ENCODE assay signal across 12 cellular contexts in the genomic region with DNA sequence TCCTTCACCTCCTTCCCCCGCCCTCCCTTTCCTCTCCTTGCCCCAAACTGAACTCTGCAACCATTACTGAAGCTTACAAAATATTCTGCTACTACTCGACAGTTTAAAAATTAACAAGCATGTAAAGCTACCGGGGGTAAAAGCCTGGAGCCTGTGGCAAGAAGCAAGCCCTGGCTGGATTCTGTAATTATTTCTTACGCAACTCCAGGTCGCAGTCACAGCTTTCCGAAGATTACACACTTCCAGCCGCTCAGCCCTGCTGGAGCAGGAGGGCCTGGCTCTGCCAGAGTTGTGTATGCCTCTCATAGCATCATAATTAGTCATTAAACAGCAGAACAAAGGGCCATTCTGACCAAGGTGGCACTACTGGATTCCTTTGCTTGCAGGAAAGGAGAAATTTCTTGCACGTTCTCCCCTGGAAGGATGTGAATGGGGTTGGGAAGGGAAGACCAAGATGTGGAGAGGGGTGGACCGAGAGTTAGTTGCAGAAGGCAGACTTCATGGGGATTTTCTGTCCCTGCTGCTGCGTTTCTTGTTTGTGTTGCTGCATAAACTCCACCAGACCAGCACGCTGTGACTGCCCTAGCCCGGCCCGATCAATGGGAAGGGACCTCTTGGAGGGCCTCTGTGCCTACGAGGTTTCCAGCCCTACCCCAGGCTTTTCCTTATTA. TPM values are rescaled to one million over a fixed set of nuclear protein-coding genes. Genes with fewer than 3 reads are reported as not detected.
DNase-seq lines count a peak whose midpoint lies in the region; ATAC-seq and TF ChIP-seq lines count a peak whose summit lies in the region.
"Had no signal": no experiment of that assay in that cellular context is flagged by ENCODE, and none has a peak within 500 bp of the region (broad histone marks: within the 10 kb centered on the region; RNA-seq: fewer than 3 reads in every experiment).

No MANE protein-coding gene starts in this region.

- H3K36me3 ChIP-seq in PC-9 (ENCODE audit: low read depth) (no peaks in the 10 kb centered on the region), psoas muscle (ENCODE audit: insufficient read depth in 1 of 2, low read depth in 1 of 2) (no peaks in the 10 kb centered on the region), uterus (no peaks in the 10 kb centered on the region)
- H3K36me3 ChIP-seq: tibial artery had no signal

- H3F3A ChIP-seq in PC-9 (ENCODE audit: insufficient read depth, low read depth), result peaks cover 55% of the 10 kb centered on the region

- no peak for TF ChIP-seq POLR2A in uterus (IDR thresholded peaks at IDR 0.05)

- ATAC-seq in psoas muscle, result peak in 3 of 4 donors; percentile 39 to 44 (median 42)
- ATAC-seq: GM12878 had no signal

- peak overlapping the region; percentile 89 for H3K4me2 ChIP-seq in PC-9

- H3K79me2 ChIP-seq in PC-9 (ENCODE audit: low read depth), result no peaks in the 10 kb centered on the region
- H3K79me2 ChIP-seq: parathyroid adenoma had no signal

- POLR2A ChIA-PET in PC-9 (lab: Charles Lee; ENCODE audit: unreplicated experiment), result interaction anchor here (0.6 to 2.0 kb wide), 6 partner anchors 10 to 170 kb away, joined by 3 to 39 read pairs (median 12); a partner anchor contains a TSS

- CTCF ChIA-PET in PC-9 (lab: Charles Lee), result interaction anchor here (0.6 to 1.9 kb wide), 8 partner anchors 10 to 743 kb away, joined by 3 to 18 read pairs (median 4); a partner anchor contains a TSS

- H3K9me2 ChIP-seq in PC-9 (ENCODE audit: insufficient read depth), result no peaks in the 10 kb centered on the region

- H2AFZ ChIP-seq in PC-9, result no peak overlapping the region
- H2AFZ ChIP-seq: parathyroid adenoma had no signal

- H3K9me3 ChIP-seq in PC-9 (ENCODE audit: insufficient read depth, low read depth), result no peaks in the 10 kb centered on the region
- H3K9me3 ChIP-seq in psoas muscle, result no peaks in the 10 kb centered on the region
- H3K9me3 ChIP-seq in uterus, result no peaks in the 10 kb centered on the region

- H4K20me1 ChIP-seq in PC-9 (ENCODE audit: insufficient read depth), result no peaks in the 10 kb centered on the region

- 33 to 49% (median 35%) methylated on average over 14 of the region's 14 CpGs for WGBS in psoas muscle, 3 donors

- intact Hi-C loops in PC-9 (cut with micrococcal nuclease; ENCODE audit: unreplicated experiment) (loop anchor here (1.0 to 5.0 kb wide), 11 partner anchors 24 to 1147 kb away; no protein-coding TSS in a partner anchor), psoas muscle (cut with DNase I) (no loop called here), uterus (cut with DNase I; ENCODE audit: low total_unique reads) (no loop called here)

- peaks cover 63% of the 10 kb centered on the region for H3K4me1 ChIP-seq in PC-9 (replicated peaks; ENCODE audit: insufficient read depth)
- H3K4me1 ChIP-seq in psoas muscle, result no peaks in the 10 kb centered on the region
- no peaks in the 10 kb centered on the region for H3K4me1 ChIP-seq in uterus
- H3K4me1 ChIP-seq: parathyroid adenoma, tibial artery had no signal

- H3K27ac ChIP-seq in PC-9 (peak overlapping the region; percentile 98), psoas muscle (no peak overlapping the region), uterus (no peak overlapping the region)
- H3K27ac ChIP-seq: parathyroid adenoma, tibial artery had no signal

- DNase-seq in GM03348 (ENCODE audit: low spot score) (peak; percentile 81), PC-9 (peak; percentile 88 to 97), fibroblast of mammary gland (ENCODE audit: low read depth) (peak; percentile 62), psoas muscle (peak in 1 of 2 donors; percentile 58), NCI-H446 treated with DMSO at 0.1 percent for 48 hours (lab: John Stamatoyannopoulos, UW) (no peak), uterus (no peak), NCI-H2107 treated with DMSO at 0.1 percent for 48 hours (lab: John Stamatoyannopoulos, UW; ENCODE audit: unreplicated experiment) (no peak), NCI-H146 (lab: John Stamatoyannopoulos, UW) (no peak)
- DNase-seq: T-helper 9 cell, tibial artery had no signal

- BruUV-seq in PC-9 (replicated peaks; lab: Mats Ljungman, UMichigan), result no TSS peak

- TF ChIP-seq CTCF in PC-9 (conservative IDR thresholded peaks at IDR 0.05) (no peak), fibroblast of mammary gland (conservative IDR thresholded peaks at IDR 0.05; ENCODE audit: control insufficient read depth, insufficient read depth, low read depth, low read length) (no peak), psoas muscle (IDR thresholded peaks at IDR 0.05) (no peak), uterus (IDR thresholded peaks at IDR 0.05) (no peak)

- H3K27me3 ChIP-seq in PC-9 (ENCODE audit: insufficient read depth, low read depth) (no peaks in the 10 kb centered on the region), psoas muscle (ENCODE audit: insufficient read depth in 3 of 3, low read length in 2 of 3) (peaks cover 0 to 17% (median 0%) of the 10 kb centered on the region in 3 donors), uterus (no peaks in the 10 kb centered on the region)

- H3K4me3 ChIP-seq in PC-9 (peak overlapping the region; percentile 48), fibroblast of mammary gland (ENCODE audit: control insufficient read depth, low read depth, low read length) (no peak overlapping the region), psoas muscle (no peak overlapping the region), uterus (no peak overlapping the region)
- H3K4me3 ChIP-seq: GM12878, tibial artery had no signal

RNA-seq across cellular contexts. Expression of a gene that starts 23.6 kb away (rescaled TPM):
- 55.8 and 57.0 TPM in 2 replicates for total RNA-seq in PC-9 (2021)
- not detected for total RNA-seq in psoas muscle
- under 1 TPM in 1 of 3 donors, not detected in 2; 0.01 TPM for polyA plus RNA-seq in psoas muscle
- under 1 TPM in 2 of 4 donors, not detected in 2; 0.18 to 0.48 TPM for total RNA-seq in uterus
- polyA plus RNA-seq: GM12878 had no signal

RNA-seq across cellular contexts. Expression of a gene that starts 53.9 kb away (rescaled TPM):
- total RNA-seq in PC-9 (2021) (not detected in 2 replicates), psoas muscle (under 1 TPM; 0.12 to 0.54 (median 0.28) TPM), uterus (not detected)
- polyA plus RNA-seq in psoas muscle, result under 1 TPM; 0.07 to 0.42 (median 0.17) TPM
- total RNA-seq: GM12878 had no signal
- polyA plus RNA-seq: GM12878 had no signal

Comparison
In these comparisons a context has a peak if more than half of its experiments do, and no peak if none do; other contexts are left out.
1. DNase-seq: peak in GM03348 (single experiment), PC-9 (2 of 2) and fibroblast of mammary gland (single experiment); none in NCI-H446 treated with DMSO at 0.1 percent for 48 hours (single experiment), uterus (0 of 2), NCI-H2107 treated with DMSO at 0.1 percent for 48 hours (single experiment) and NCI-H146 (single experiment).
2. RNA of a gene that starts 23.6 kb away (total RNA-seq): 55.8 to 57.0 TPM in PC-9; 0.18 to 0.48 TPM in uterus and not detected in psoas muscle; every median in the first group is over 10 times any median in the second.